Comparison of ENCODE assay signal across 1 cellular context in the genomic region with DNA sequence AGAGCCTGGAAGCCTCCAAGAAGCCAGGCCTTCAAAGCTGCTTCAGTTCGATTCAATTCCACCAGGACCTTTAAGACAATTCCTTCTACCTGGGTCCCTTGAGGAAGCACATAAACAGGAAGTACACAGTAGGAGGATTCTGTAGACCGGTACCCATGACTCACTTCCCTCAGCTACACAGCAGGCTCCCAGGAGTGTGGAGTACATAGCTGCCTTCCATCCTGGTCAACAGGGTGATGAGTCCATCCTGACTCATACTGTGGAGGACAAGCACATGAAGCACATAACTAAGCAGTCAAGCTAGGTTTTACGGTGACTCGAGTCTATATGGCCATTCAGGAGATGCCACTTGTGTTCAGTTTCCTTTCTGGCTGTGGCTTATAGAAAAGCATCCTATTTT.
TF ChIP-seq lines count a peak whose summit lies in the region.

No MANE protein-coding gene starts in this region.

TF ChIP-seq in IMR-90, 13 proteins besides CTCF, POLR2A, EP300 and RAD21:
- no peak for TF ChIP-seq SMC3 (IDR thresholded peaks at IDR 0.05; ENCODE audit: low read depth, low read length)
- no peak for TF ChIP-seq USF2 (IDR thresholded peaks at IDR 0.05; ENCODE audit: low read depth, low read length)
- TF ChIP-seq CEBPB (IDR thresholded peaks at IDR 0.05; ENCODE audit: low read depth, low read length): no peak
- TF ChIP-seq RCOR1 (IDR thresholded peaks at IDR 0.05; ENCODE audit: insufficient replicate concordance, low read length): no peak
- no peak for TF ChIP-seq MXI1 (IDR thresholded peaks at IDR 0.05; ENCODE audit: borderline replicate concordance, low read depth, low read length)
- peak; percentile 25; the same call in 1 of the 2 replicates for TF ChIP-seq BHLHE40 (IDR thresholded peaks at IDR 0.05; ENCODE audit: low read depth, low read length)
- TF ChIP-seq MAZ (IDR thresholded peaks at IDR 0.05; ENCODE audit: borderline replicate concordance, low read depth, low read length): no peak
- TF ChIP-seq FOS (IDR thresholded peaks at IDR 0.05; ENCODE audit: low read depth, low read length): peak; percentile 68
- no peak for TF ChIP-seq NFE2L2 (IDR thresholded peaks at IDR 0.05; ENCODE audit: low read depth, low read length)
- TF ChIP-seq CHD1 (IDR thresholded peaks at IDR 0.05; ENCODE audit: low read depth, low read length): no peak
